11 cellular contexts compared by ENCODE assay signal in the genomic region with DNA sequence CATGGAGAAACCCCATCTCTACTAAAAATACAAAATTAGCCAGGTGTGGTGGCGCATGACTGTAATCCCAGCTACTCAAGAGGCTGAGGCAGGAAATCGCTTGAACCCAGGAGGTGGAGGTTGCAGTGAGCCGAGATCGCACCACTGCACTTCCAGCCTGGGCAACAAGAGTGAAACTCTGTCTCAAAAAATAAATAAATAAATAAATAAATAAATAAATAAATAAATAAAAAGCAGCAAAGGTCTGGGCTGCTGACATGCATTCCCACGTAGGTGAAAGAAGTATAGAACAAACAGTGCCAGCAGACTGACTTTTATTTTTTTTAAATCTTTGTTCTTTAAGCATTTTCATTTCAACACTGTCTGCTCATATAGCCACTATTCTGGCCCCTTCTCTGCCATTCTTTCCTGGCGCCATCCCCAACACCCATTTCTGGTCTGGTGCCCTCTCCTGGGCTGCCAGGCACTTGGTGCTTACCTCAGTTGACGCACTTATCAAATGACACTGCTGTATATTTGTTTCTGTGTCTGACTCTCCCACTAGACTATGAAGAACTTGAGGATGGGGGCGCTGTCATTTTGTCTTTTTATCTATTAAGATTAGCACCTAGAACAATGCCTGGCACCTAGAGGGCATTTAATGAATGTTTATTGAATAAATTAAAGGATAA. TPM values are rescaled to one million over a fixed set of nuclear protein-coding genes. Genes with fewer than 3 reads are reported as not detected.
DNase-seq lines count a peak whose midpoint lies in the region; ATAC-seq and TF ChIP-seq lines count a peak whose summit lies in the region.
"Had no signal": no experiment of that assay in that cellular context is flagged by ENCODE, and none has a peak within 500 bp of the region (broad histone marks: within the 10 kb centered on the region; RNA-seq: fewer than 3 reads in every experiment).

No MANE protein-coding gene starts in this region.

- ATAC-seq in left ventricle myocardium superior = no peak
- peak; percentile 38 for ATAC-seq in activated T-helper 17 cell treated with anti-CD3 and anti-CD28 coated beads, Interleukin-2, amount 50 U/mL, for 72 hours (replicated peaks)
- ATAC-seq in HG03025 (IDR thresholded peaks at IDR 0.05; ENCODE audit: low FRiP score, unreplicated experiment) = no peak
- ATAC-seq: gastroesophageal sphincter had no signal

- H3K9me3 ChIP-seq in cardiac muscle cell (ENCODE audit: low read depth) (no peaks in the 10 kb centered on the region), stomach (no peaks in the 10 kb centered on the region), Peyer's patch (no peaks in the 10 kb centered on the region)
- H3K9me3 ChIP-seq: gastroesophageal sphincter had no signal

- H3K4me3 ChIP-seq in cardiac muscle cell = no peak overlapping the region
- no peak overlapping the region for H3K4me3 ChIP-seq in LNCaP clone FGC (ENCODE audit: low read depth, low read length)
- H3K4me3 ChIP-seq in stomach = no peak overlapping the region
- H3K4me3 ChIP-seq in Peyer's patch = no peak overlapping the region
- H3K4me3 ChIP-seq: gastroesophageal sphincter had no signal

- peak; percentile 6 for TF ChIP-seq CTCF in cardiac muscle cell (IDR thresholded peaks at IDR 0.05; ENCODE audit: low read depth, low read length)
- TF ChIP-seq CTCF in LNCaP clone FGC (IDR thresholded peaks at IDR 0.05; ENCODE audit: control insufficient read depth, extremely low read depth, insufficient read depth) = peak; percentile 54
- peak in 1 of 7 experiments; percentile 16 for TF ChIP-seq CTCF in stomach (IDR thresholded peaks at IDR 0.05)
- TF ChIP-seq CTCF in Peyer's patch (IDR thresholded peaks at IDR 0.05) = peak in 2 of 6 experiments; percentile 8 to 48

- no peaks in the 10 kb centered on the region for H3K4me1 Mint-ChIP-seq in activated T-helper 17 cell treated with anti-CD3 and anti-CD28 coated beads, Interleukin-2, amount 50 U/mL, for 72 hours

- DNase-seq in cardiac muscle cell (ENCODE audit: low read depth in 1 of 2, low spot score in 1 of 2) (no peak), left ventricle myocardium superior (no peak), LNCaP clone FGC (ENCODE audit: low read depth) (no peak), stomach (peak; percentile 70), Peyer's patch (no peak), COR-L47 (lab: John Stamatoyannopoulos, UW) (no peak)
- DNase-seq: mammary epithelial cell, NCI-H524 had no signal

- no peaks in the 10 kb centered on the region for H3K9me3 Mint-ChIP-seq in activated T-helper 17 cell treated with anti-CD3 and anti-CD28 coated beads, Interleukin-2, amount 50 U/mL, for 72 hours

- no peaks in the 10 kb centered on the region for H3K36me3 Mint-ChIP-seq in activated T-helper 17 cell treated with anti-CD3 and anti-CD28 coated beads, Interleukin-2, amount 50 U/mL, for 72 hours (ENCODE audit: low read depth)

- H3K27me3 ChIP-seq in cardiac muscle cell (no peaks in the 10 kb centered on the region), stomach (no peaks in the 10 kb centered on the region), Peyer's patch (no peaks in the 10 kb centered on the region)
- H3K27me3 ChIP-seq: gastroesophageal sphincter had no signal

- TF ChIP-seq POLR2A in stomach (IDR thresholded peaks at IDR 0.05) (no peak), Peyer's patch (IDR thresholded peaks at IDR 0.05) (no peak)

- intact Hi-C loops in left ventricle myocardium superior (cut with micrococcal nuclease) (no loop called here), stomach (cut with DNase I; ENCODE audit: low total_unique reads) (no loop called here)

- H3K4me3 Mint-ChIP-seq in activated T-helper 17 cell treated with anti-CD3 and anti-CD28 coated beads, Interleukin-2, amount 50 U/mL, for 72 hours = no peak overlapping the region

- H3K4me1 ChIP-seq in cardiac muscle cell (ENCODE audit: low read depth) (no peaks in the 10 kb centered on the region), stomach (no peaks in the 10 kb centered on the region), Peyer's patch (no peaks in the 10 kb centered on the region)
- H3K4me1 ChIP-seq: gastroesophageal sphincter had no signal

- no peaks in the 10 kb centered on the region for H3K27me3 Mint-ChIP-seq in activated T-helper 17 cell treated with anti-CD3 and anti-CD28 coated beads, Interleukin-2, amount 50 U/mL, for 72 hours

- no peak overlapping the region for H3K27ac Mint-ChIP-seq in activated T-helper 17 cell treated with anti-CD3 and anti-CD28 coated beads, Interleukin-2, amount 50 U/mL, for 72 hours

- 76 to 86% (median 80%) methylated on average over 8 of the region's 8 CpGs for WGBS in stomach, 5 donors

- H3K36me3 ChIP-seq in cardiac muscle cell (no peaks in the 10 kb centered on the region), stomach (no peaks in the 10 kb centered on the region), Peyer's patch (no peaks in the 10 kb centered on the region)
- H3K36me3 ChIP-seq: gastroesophageal sphincter had no signal

- no peak for TF ChIP-seq EP300 in stomach (IDR thresholded peaks at IDR 0.05)

- H3K27ac ChIP-seq in cardiac muscle cell (no peak overlapping the region), stomach (no peak overlapping the region), Peyer's patch (no peak overlapping the region)
- H3K27ac ChIP-seq: gastroesophageal sphincter had no signal

RNA-seq across cellular contexts. Expression of gene FAM107B, which starts 15.6 kb away (rescaled TPM):
- total RNA-seq in cardiac muscle cell (6.0 TPM in 2 replicates), left ventricle myocardium superior (3.4 TPM), stomach (100 to 1,000 TPM in 3 of 5 donors, 10 to 100 TPM in 2; 18.7 to 397 (median 205) TPM), Peyer's patch (10 to 100 TPM; 36.6 to 89.1 (median 39.6) TPM)
- polyA plus RNA-seq in cardiac muscle cell (9.6 and 12.8 TPM in 2 replicates), stomach (100 to 1,000 TPM in 2 of 3 donors, 10 to 100 TPM in 1; 31.4 to 162 (median 158) TPM)
- 100 to 1,000 TPM; 143 to 188 TPM for total RNA-seq in activated T-helper 17 cell treated with anti-CD3 and anti-CD28 coated beads, Interleukin-2, amount 50 U/mL, for 72 hours
